Comparison of ENCODE assay signal across 28 cellular contexts in the genomic region with DNA sequence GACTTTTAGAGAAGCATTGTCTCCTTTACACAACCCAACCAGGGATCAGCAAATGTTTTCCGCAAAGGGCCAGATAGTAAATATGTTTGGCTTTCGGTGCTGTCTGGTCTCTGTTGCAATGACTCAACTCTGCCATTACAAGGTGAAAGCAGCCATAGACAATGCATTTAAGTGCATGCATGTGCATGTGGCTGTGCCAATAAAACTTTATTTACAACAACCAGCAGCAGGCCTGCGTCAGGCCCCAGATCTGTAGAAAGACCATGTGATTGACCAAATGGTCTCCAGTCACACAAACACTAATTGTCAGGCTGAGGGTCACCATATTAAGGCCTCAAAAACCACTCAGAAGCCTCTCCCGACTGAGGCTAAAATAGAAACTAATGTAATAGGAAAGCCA. TPM values are rescaled to one million over a fixed set of nuclear protein-coding genes. Genes with fewer than 3 reads are reported as not detected.
"Had no signal": no experiment of that assay in that cellular context is flagged by ENCODE, and none has a peak within 500 bp of the region (broad histone marks: within the 10 kb centered on the region; RNA-seq: fewer than 3 reads in every experiment).

No MANE protein-coding gene starts in this region.

- H3K9me3 ChIP-seq: gastrocnemius medialis, ovary, thyroid gland had no signal

- H3K4me1 ChIP-seq: gastrocnemius medialis had no signal

- DNase-seq: activated CD4-positive, alpha-beta T cell treated with anti-CD3 and anti-CD28 coated beads for 1 hour; activated CD4-positive, alpha-beta T cell treated with anti-CD3 and anti-CD28 coated beads, Interleukin-2, amount 50 U/mL, for 1 hour; activated CD8-positive, alpha-beta T cell treated with anti-CD3 and anti-CD28 coated beads for 36 hours; activated gamma-delta T cell treated with Interleukin-2 at 50 U/mL for 16 hours; activated naive CD4-positive, alpha-beta T cell treated with anti-CD3 and anti-CD28 coated beads, Interleukin-2, amount 50 U/mL, for 16 hours; activated T-cell treated with anti-CD3 and anti-CD28 coated beads, Interleukin-2, amount 50 U/mL, for 4 hours; dermis blood vessel endothelial cell; effector CD8-positive, alpha-beta T cell; gastrocnemius medialis; left cardiac atrium; naive thymus-derived CD4-positive, alpha-beta T cell; ovary; small intestine; stimulated activated CD4-positive, alpha-beta T cell treated with anti-CD3 and anti-CD28 coated beads, Interleukin-1b, Interleukin-23, amount 100 ng/mL, for 48 hours; stimulated activated CD4-positive, alpha-beta T cell treated with anti-CD3 and anti-CD28 coated beads, Interleukin-4, amount 100 ng/mL, for 4 hours; stimulated activated CD8-positive, alpha-beta memory T cell treated with anti-CD3 and anti-CD28 coated beads, Interleukin-4, amount 100 ng/mL, for 48 hours; stimulated activated naive CD8-positive, alpha-beta T cell treated with anti-CD3 and anti-CD28 coated beads, Interleukin-15, amount 100 ng/mL, for 72 hours; T-helper 1 cell; thyroid gland; WERI-Rb-1 had no signal

- H3K4me2 ChIP-seq: hepatocyte had no signal

- H3K4me3 ChIP-seq: gastrocnemius medialis, hepatocyte, ovary, thyroid gland had no signal

- ATAC-seq: activated CD8-positive, alpha-beta T cell treated with anti-CD3 and anti-CD28 coated beads for 36 hours; activated T-cell treated with anti-CD3 and anti-CD28 coated beads, Interleukin-2, amount 50 U/mL, for 4 hours; activated T-helper 17 cell treated with anti-CD3 and anti-CD28 coated beads, Interleukin-2, amount 50 U/mL, for 72 hours; gastrocnemius medialis; left cardiac atrium; naive thymus-derived CD4-positive, alpha-beta T cell; sciatic nerve; stimulated activated memory B cell treated with anti-CD40 and anti-IgM and Interleukin-4, amounts not matched to agents 10 μg/mL and 1 μg/mL and 100 μg/mL, for 72 hours; stimulated activated naive CD8-positive, alpha-beta T cell treated with anti-CD3 and anti-CD28 coated beads, Interleukin-15, amount 100 ng/mL, for 72 hours had no signal

- H3K36me3 ChIP-seq: gastrocnemius medialis, ovary, thyroid gland, WERI-Rb-1 had no signal

- H2AFZ ChIP-seq: hepatocyte had no signal

- H3K27me3 ChIP-seq: gastrocnemius medialis, hepatocyte, ovary, thyroid gland had no signal

- H3K27ac ChIP-seq: gastrocnemius medialis, hepatocyte, ovary, thyroid gland, WERI-Rb-1 had no signal

- FAIRE-seq: colon, keratinocyte, small intestine, TTC549 had no signal

RNA-seq across cellular contexts. Expression of gene RAB20, which starts 8.1 kb away (rescaled TPM):
- polyA plus RNA-seq: neural cell had no signal
